Comparison of ENCODE assay signal across 20 cellular contexts in the genomic region with DNA sequence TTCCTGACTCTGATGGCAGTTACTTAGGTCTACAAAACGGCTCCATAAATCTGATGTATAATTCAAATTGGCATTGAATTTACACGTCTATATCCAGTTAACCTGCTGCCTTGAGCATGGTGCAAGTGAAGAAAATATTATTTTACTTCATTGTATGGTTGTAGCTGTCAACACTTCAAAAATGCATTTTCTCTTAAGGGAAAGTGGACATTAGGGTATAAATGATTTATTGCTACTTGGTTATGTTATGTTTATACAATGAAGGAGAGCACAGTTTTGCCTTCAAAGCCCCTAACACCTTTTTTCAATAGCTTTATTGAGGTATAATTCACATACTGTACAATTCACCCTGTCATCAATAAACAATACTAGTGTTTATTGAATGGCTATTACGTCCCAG. TPM values are rescaled to one million over a fixed set of nuclear protein-coding genes. Genes with fewer than 3 reads are reported as not detected.
DNase-seq lines count a peak whose midpoint lies in the region; ATAC-seq and TF ChIP-seq lines count a peak whose summit lies in the region.
"Had no signal": no experiment of that assay in that cellular context is flagged by ENCODE, and none has a peak within 500 bp of the region (broad histone marks: within the 10 kb centered on the region; RNA-seq: fewer than 3 reads in every experiment).

No MANE protein-coding gene starts in this region.

- H3K9ac ChIP-seq in mammary epithelial cell (ENCODE audit: insufficient read depth, low read length): no peak overlapping the region

- H3K27ac Mint-ChIP-seq in activated CD4-positive, alpha-beta T cell treated with anti-CD3 and anti-CD28 coated beads for 36 hours: peak overlapping the region; percentile 100
- peak overlapping the region; percentile 95 to 100 (median 99) for H3K27ac Mint-ChIP-seq in CD4-positive, alpha-beta memory T cell
- peak overlapping the region; percentile 97 to 99 for H3K27ac Mint-ChIP-seq in T-cell
- H3K27ac Mint-ChIP-seq: endodermal cell had no signal

- H3K4me3 ChIP-seq in CD4-positive, alpha-beta memory T cell (ENCODE audit: low read length in 2 of 2): no peak overlapping the region
- H3K4me3 ChIP-seq in mammary epithelial cell (replicated peaks in 1 of 3; ENCODE audit: insufficient read depth in 1 of 3, low read depth in 2 of 3, low read length in 3 of 3): no peak overlapping the region
- no peak overlapping the region for H3K4me3 ChIP-seq in suprapubic skin

- peaks cover 31% of the 10 kb centered on the region for H3K79me2 ChIP-seq in mammary epithelial cell (ENCODE audit: insufficient read depth, low read length)

- dilution Hi-C loops in mammary epithelial cell (cut with HindIII; ENCODE audit: low sequenced_read_pairs): no loop called here

- H4K20me1 ChIP-seq in mammary epithelial cell (ENCODE audit: insufficient read depth, low read length): no peaks in the 10 kb centered on the region

- H3K4me3 Mint-ChIP-seq in activated CD4-positive, alpha-beta T cell treated with anti-CD3 and anti-CD28 coated beads for 36 hours: peak overlapping the region; percentile 87
- H3K4me3 Mint-ChIP-seq in CD4-positive, alpha-beta memory T cell: peak overlapping the region in 6 of 8 donors; percentile 93 to 99 (median 96)
- peak overlapping the region in 2 of 3 donors; percentile 90 to 94 for H3K4me3 Mint-ChIP-seq in T-cell

- peaks cover 53% of the 10 kb centered on the region for H3K4me1 ChIP-seq in CD4-positive, alpha-beta memory T cell (ENCODE audit: insufficient read depth, low read length)
- H3K4me1 ChIP-seq in mammary epithelial cell (ENCODE audit: insufficient read depth, low read length): peaks cover 24% of the 10 kb centered on the region
- H3K4me1 ChIP-seq in suprapubic skin: peaks cover 31% of the 10 kb centered on the region

- H3K36me3 ChIP-seq in CD4-positive, alpha-beta memory T cell (ENCODE audit: insufficient read depth, low read length): no peaks in the 10 kb centered on the region
- H3K36me3 ChIP-seq in mammary epithelial cell (ENCODE audit: insufficient read depth, low read length) (no peaks in the 10 kb centered on the region), suprapubic skin (no peaks in the 10 kb centered on the region)

- H3K9me3 Mint-ChIP-seq in activated CD4-positive, alpha-beta T cell treated with anti-CD3 and anti-CD28 coated beads for 36 hours (ENCODE audit: low read depth): no peaks in the 10 kb centered on the region
- H3K9me3 Mint-ChIP-seq in CD4-positive, alpha-beta memory T cell: peaks cover 0 to 2% (median 0%) of the 10 kb centered on the region in 8 donors
- no peaks in the 10 kb centered on the region for H3K9me3 Mint-ChIP-seq in T-cell
- H3K9me3 Mint-ChIP-seq: endodermal cell; stimulated activated naive B cell treated with anti-CD40 and anti-IgM and Interleukin-4, amounts not matched to agents 10 μg/mL and 1 μg/mL and 100 μg/mL, for 72 hours; type B pancreatic cell had no signal

- H3K4me1 Mint-ChIP-seq in activated CD4-positive, alpha-beta T cell treated with anti-CD3 and anti-CD28 coated beads for 36 hours: peaks cover 40% of the 10 kb centered on the region
- peaks cover 17 to 56% (median 25%) of the 10 kb centered on the region in 4 donors for H3K4me1 Mint-ChIP-seq in CD4-positive, alpha-beta memory T cell
- H3K4me1 Mint-ChIP-seq in T-cell: peaks cover 37 to 49% (median 40%) of the 10 kb centered on the region in 3 donors
- H3K4me1 Mint-ChIP-seq: endodermal cell had no signal

- no peaks in the 10 kb centered on the region for H3K27me3 Mint-ChIP-seq in activated CD4-positive, alpha-beta T cell treated with anti-CD3 and anti-CD28 coated beads for 36 hours
- no peaks in the 10 kb centered on the region for H3K27me3 Mint-ChIP-seq in CD4-positive, alpha-beta memory T cell
- no peaks in the 10 kb centered on the region for H3K27me3 Mint-ChIP-seq in T-cell
- H3K27me3 Mint-ChIP-seq: stimulated activated naive B cell treated with anti-CD40 and anti-IgM and Interleukin-4, amounts not matched to agents 10 μg/mL and 1 μg/mL and 100 μg/mL, for 72 hours; type B pancreatic cell had no signal

- BruUV-seq in mammary epithelial cell (replicated peaks; lab: Mats Ljungman, UMichigan): no TSS peak

- TF ChIP-seq EP300 in suprapubic skin (IDR thresholded peaks at IDR 0.05): no peak

- no peaks in the 10 kb centered on the region for H3K9me3 ChIP-seq in CD4-positive, alpha-beta memory T cell (ENCODE audit: control insufficient read depth in 1 of 2, low read length in 2 of 2)
- H3K9me3 ChIP-seq in mammary epithelial cell (replicated peaks; ENCODE audit: insufficient read depth, low read length) (no peaks in the 10 kb centered on the region), suprapubic skin (no peaks in the 10 kb centered on the region)

- intact Hi-C loops in activated CD4-positive, alpha-beta T cell treated with anti-CD3 and anti-CD28 coated beads for 36 hours (cut with DNase I, micrococcal nuclease): no loop called here
- intact Hi-C loops in CD4-positive, alpha-beta memory T cell (cut with micrococcal nuclease): no loop called here
- intact Hi-C loops in mammary epithelial cell (cut with micrococcal nuclease): no loop called here

- in situ Hi-C loops in mammary epithelial cell (cut with MboI; ENCODE audit: low sequenced_read_pairs in 2 of 2): no loop called here

- POLR2A ChIA-PET in activated CD4-positive, alpha-beta T cell treated with anti-CD3 and anti-CD28 coated beads for 36 hours (lab: Charles Lee): no interaction called here
- POLR2A ChIA-PET in CD4-positive, alpha-beta memory T cell (lab: Charles Lee; ENCODE audit: partially characterized antibody): interaction anchor here (1.1 to 3.7 kb wide), 5 partner anchors 10 to 1964 kb away, joined by 3 to 23 read pairs (median 19); a partner anchor contains a TSS
- POLR2A ChIA-PET in T-cell (lab: Charles Lee): interaction anchor here in 1 of 2 donors (1.3 kb wide), 1 partner anchor 55 kb away, joined by 3 read pairs; no protein-coding TSS in a partner anchor

- no peak for TF ChIP-seq CTCF in mammary epithelial cell (conservative IDR thresholded peaks at IDR 0.05 in 1 of 2, IDR thresholded peaks at IDR 0.05 in 1 of 2; ENCODE audit: extremely low read depth in 1 of 2, insufficient read depth in 1 of 2, low read depth in 1 of 2, low read length in 2 of 2)
- no peak for TF ChIP-seq CTCF in suprapubic skin (IDR thresholded peaks at IDR 0.05)

- CTCF ChIA-PET in activated CD4-positive, alpha-beta T cell treated with anti-CD3 and anti-CD28 coated beads for 36 hours (lab: Charles Lee): no interaction called here
- CTCF ChIA-PET in CD4-positive, alpha-beta memory T cell (lab: Charles Lee; ENCODE audit: partially characterized antibody): no interaction called here
- CTCF ChIA-PET in T-cell (lab: Charles Lee): interaction anchor here in 1 of 2 donors (1.2 to 1.5 kb wide), 2 partner anchors 27 to 42 kb away, joined by 3 to 4 read pairs; no protein-coding TSS in a partner anchor
- CTCF ChIA-PET in mammary epithelial cell (lab: Charles Lee; ENCODE audit: low non-redundant PET): no interaction called here

- peak overlapping the region; percentile 90 for H3K27ac ChIP-seq in CD4-positive, alpha-beta memory T cell (ENCODE audit: low read depth, low read length)
- H3K27ac ChIP-seq in mammary epithelial cell (ENCODE audit: insufficient read depth, low read depth, low read length): no peak overlapping the region
- no peak overlapping the region for H3K27ac ChIP-seq in suprapubic skin

- 74% methylated on average over 3 of the region's 3 CpGs for WGBS in mammary epithelial cell (ENCODE audit: low coverage, missing lambda C conversion rate)
- 91% methylated on average over 3 of the region's 3 CpGs for WGBS in suprapubic skin

- TF ChIP-seq POLR2A in suprapubic skin (IDR thresholded peaks at IDR 0.05): no peak

- no peak for DNase-seq in activated CD4-positive, alpha-beta T cell treated with anti-CD3 and anti-CD28 coated beads for 36 hours
- no peak for DNase-seq in activated CD4-positive, alpha-beta T cell treated with anti-CD3 and anti-CD28 coated beads for 4 hours
- no peak for DNase-seq in CD4-positive, alpha-beta memory T cell
- no peak for DNase-seq in T-cell
- DNase-seq in mammary epithelial cell: no peak
- no peak for DNase-seq in suprapubic skin (ENCODE audit: low spot score in 2 of 2)
- no peak for DNase-seq in DMS 273 (lab: John Stamatoyannopoulos, UW; ENCODE audit: unreplicated experiment)
- no peak for DNase-seq in pons (ENCODE audit: low spot score)
- DNase-seq: anterior cingulate cortex; C1 segment of cervical spinal cord; DMS79; endodermal cell; H7; islet precursor cell; mesenchymal stem cell; NCI-H1694; NCI-H345; Right ventricle myocardium superior; stimulated activated naive B cell treated with anti-CD40 and anti-IgM and Interleukin-4, amounts not matched to agents 10 μg/mL and 1 μg/mL and 100 μg/mL, for 72 hours had no signal

- H3K36me3 Mint-ChIP-seq in activated CD4-positive, alpha-beta T cell treated with anti-CD3 and anti-CD28 coated beads for 36 hours (ENCODE audit: low read depth): peaks cover 9% of the 10 kb centered on the region
- H3K36me3 Mint-ChIP-seq in CD4-positive, alpha-beta memory T cell: peaks cover 11 to 16% of the 10 kb centered on the region in 2 donors
- H3K36me3 Mint-ChIP-seq in T-cell: peaks cover 9% of the 10 kb centered on the region
- H3K36me3 Mint-ChIP-seq: type B pancreatic cell had no signal

- no peak overlapping the region for H2AFZ ChIP-seq in mammary epithelial cell (ENCODE audit: low read depth, low read length)

- H3K27me3 ChIP-seq in CD4-positive, alpha-beta memory T cell (ENCODE audit: insufficient read depth, low read length): no peaks in the 10 kb centered on the region
- H3K27me3 ChIP-seq in mammary epithelial cell (ENCODE audit: insufficient read depth, low read length): no peaks in the 10 kb centered on the region
- no peaks in the 10 kb centered on the region for H3K27me3 ChIP-seq in suprapubic skin

- H3K4me2 ChIP-seq in mammary epithelial cell (ENCODE audit: insufficient read depth, low read depth, low read length): peak overlapping the region; percentile 89

- no peak for ATAC-seq in activated CD4-positive, alpha-beta T cell treated with anti-CD3 and anti-CD28 coated beads for 36 hours
- no peak for ATAC-seq in T-cell (replicated peaks in 1 of 4)
- ATAC-seq: stimulated activated naive B cell treated with anti-CD40 and anti-IgM and Interleukin-4, amounts not matched to agents 10 μg/mL and 1 μg/mL and 100 μg/mL, for 72 hours had no signal

RNA-seq across cellular contexts. Expression of a gene that starts 2.0 kb away (rescaled TPM):
- total RNA-seq in activated CD4-positive, alpha-beta T cell treated with anti-CD3 and anti-CD28 coated beads for 36 hours: 10 to 100 TPM; 87.2 to 98.0 TPM
- total RNA-seq in CD4-positive, alpha-beta memory T cell: 100 to 1,000 TPM; 150 to 156 TPM
- 10 to 100 TPM; 79.1 to 87.4 TPM for polyA plus RNA-seq in CD4-positive, alpha-beta memory T cell
- total RNA-seq in T-cell: 100 to 1,000 TPM; 137 to 256 (median 138) TPM
- total RNA-seq in mammary epithelial cell: 10 to 100 TPM; 59.2 to 62.0 TPM
- 35.3 TPM for polyA plus RNA-seq in mammary epithelial cell
- polyA minus RNA-seq in mammary epithelial cell: 21.1 TPM
- total RNA-seq in suprapubic skin: 100 to 1,000 TPM in 1 of 4 donors, 10 to 100 TPM in 3; 59.1 to 141 (median 80.6) TPM
